Comparison of ENCODE assay signal across 17 cellular contexts in genomic region chr13:80001510-80001842, GRCh38.
"Had no signal": no experiment of that assay in that cellular context is flagged by ENCODE, and none has a peak within 500 bp of the region (broad histone marks: within the 10 kb centered on the region; RNA-seq: fewer than 3 reads in every experiment).

No MANE protein-coding gene starts in this region.

- H3K4me2 ChIP-seq: hepatocyte had no signal

- H3K36me3 Mint-ChIP-seq: activated naive CD4-positive, alpha-beta T cell treated with anti-CD3 and anti-CD28 coated beads, Interleukin-2, amount 10 ng/mL, durations not matched to agents 7 days and 5 days; memory B cell; natural killer cell treated with Interleukin-12 subunit alpha and Interleukin-12 subunit beta and Interleukin-15 and Interleukin-18, amount 100 ng/mL, for 72 hours had no signal

- H3K27ac Mint-ChIP-seq: activated naive CD4-positive, alpha-beta T cell treated with anti-CD3 and anti-CD28 coated beads, Interleukin-2, amount 10 ng/mL, durations not matched to agents 7 days and 5 days; dendritic cell treated with granulocyte-macrophage colony-stimulating factor and Interleukin-4, amounts not matched to agents 40 ng/mL and 50 ng/mL, for 4 days; memory B cell; natural killer cell treated with Interleukin-12 subunit alpha and Interleukin-12 subunit beta and Interleukin-15 and Interleukin-18, amount 100 ng/mL, for 72 hours; stimulated activated naive CD8-positive, alpha-beta T cell treated with anti-CD3 and anti-CD28 coated beads, Interleukin-15, Interleukin-2, amounts not matched to agents 100 ng/mL and 50 ng/mL, for 24 hours had no signal

- H3K4me1 Mint-ChIP-seq: activated naive CD4-positive, alpha-beta T cell treated with anti-CD3 and anti-CD28 coated beads, Interleukin-2, amount 10 ng/mL, durations not matched to agents 7 days and 5 days; memory B cell had no signal

- H2AFZ ChIP-seq: hepatocyte had no signal

- H3K4me3 ChIP-seq: hepatocyte, left ventricle myocardium inferior, psoas muscle, SK-N-MC, spleen, testis, upper lobe of left lung had no signal

- H3K4me3 Mint-ChIP-seq: activated naive CD4-positive, alpha-beta T cell treated with anti-CD3 and anti-CD28 coated beads, Interleukin-2, amount 10 ng/mL, durations not matched to agents 7 days and 5 days; dendritic cell treated with granulocyte-macrophage colony-stimulating factor and Interleukin-4, amounts not matched to agents 40 ng/mL and 50 ng/mL, for 4 days; memory B cell; natural killer cell treated with Interleukin-12 subunit alpha and Interleukin-12 subunit beta and Interleukin-15 and Interleukin-18, amount 100 ng/mL, for 72 hours; stimulated activated naive CD8-positive, alpha-beta T cell treated with anti-CD3 and anti-CD28 coated beads, Interleukin-15, Interleukin-2, amounts not matched to agents 100 ng/mL and 50 ng/mL, for 24 hours had no signal

- H3K36me3 ChIP-seq: left ventricle myocardium inferior, spleen, upper lobe of left lung had no signal

- H3K79me2 ChIP-seq: hepatocyte had no signal

- H3K9me3 Mint-ChIP-seq: activated naive CD4-positive, alpha-beta T cell treated with anti-CD3 and anti-CD28 coated beads, Interleukin-2, amount 10 ng/mL, durations not matched to agents 7 days and 5 days; dendritic cell treated with granulocyte-macrophage colony-stimulating factor and Interleukin-4, amounts not matched to agents 40 ng/mL and 50 ng/mL, for 4 days; natural killer cell treated with Interleukin-12 subunit alpha and Interleukin-12 subunit beta and Interleukin-15 and Interleukin-18, amount 100 ng/mL, for 72 hours had no signal

- H3K27me3 ChIP-seq: hepatocyte, spleen, testis, upper lobe of left lung had no signal

- H3K27me3 Mint-ChIP-seq: activated naive CD4-positive, alpha-beta T cell treated with anti-CD3 and anti-CD28 coated beads, Interleukin-2, amount 10 ng/mL, durations not matched to agents 7 days and 5 days; dendritic cell treated with granulocyte-macrophage colony-stimulating factor and Interleukin-4, amounts not matched to agents 40 ng/mL and 50 ng/mL, for 4 days; memory B cell; natural killer cell treated with Interleukin-12 subunit alpha and Interleukin-12 subunit beta and Interleukin-15 and Interleukin-18, amount 100 ng/mL, for 72 hours; stimulated activated naive CD8-positive, alpha-beta T cell treated with anti-CD3 and anti-CD28 coated beads, Interleukin-15, Interleukin-2, amounts not matched to agents 100 ng/mL and 50 ng/mL, for 24 hours had no signal

- H3K27ac ChIP-seq: hepatocyte, left ventricle myocardium inferior, psoas muscle, SK-N-MC, testis, upper lobe of left lung had no signal

- H3K4me1 ChIP-seq: left ventricle myocardium inferior, psoas muscle, spleen, testis, upper lobe of left lung had no signal

- DNase-seq: activated CD4-positive, alpha-beta T cell treated with anti-CD3 and anti-CD28 coated beads, Interleukin-2, amount 50 U/mL, for 48 hours; activated naive CD4-positive, alpha-beta T cell treated with anti-CD3 and anti-CD28 coated beads, Interleukin-2, amount 10 ng/mL, durations not matched to agents 7 days and 5 days; central memory CD4-positive, alpha-beta T cell; kidney; left ventricle myocardium inferior; psoas muscle; spleen; T-helper 1 cell; T1000; testis; upper lobe of left lung had no signal

- FAIRE-seq: kidney had no signal

- H3K9me3 ChIP-seq: left ventricle myocardium inferior, psoas muscle, spleen, testis, upper lobe of left lung had no signal
